In genomic region chr20:50724112-50724724, GRCh38 we compare ENCODE assay signal across 14 cellular contexts. TPM values are rescaled to one million over a fixed set of nuclear protein-coding genes. Genes with fewer than 3 reads are reported as not detected.
DNase-seq lines count a peak whose midpoint lies in the region; ATAC-seq, FAIRE-seq and TF ChIP-seq lines count a peak whose summit lies in the region.
"Had no signal": no experiment of that assay in that cellular context is flagged by ENCODE, and none has a peak within 500 bp of the region (broad histone marks: within the 10 kb centered on the region; RNA-seq: fewer than 3 reads in every experiment).

No MANE protein-coding gene starts in this region.

- no TSS peak for BruUV-seq in K562 (replicated peaks; lab: Mats Ljungman, UMichigan)

- H3K4me3 ChIP-seq in cardiac muscle cell (no peak overlapping the region), K562 (no peak overlapping the region), muscle layer of colon (ENCODE audit: low read depth in 1 of 2, low read length in 2 of 2) (no peak overlapping the region), thyroid gland (replicated peaks in 1 of 3) (no peak overlapping the region)

- H3K36me3 ChIP-seq in cardiac muscle cell (no peaks in the 10 kb centered on the region), K562 (ENCODE audit: control insufficient read depth, insufficient read depth, low read length) (no peaks in the 10 kb centered on the region), muscle layer of colon (ENCODE audit: insufficient read depth, low read length) (no peaks in the 10 kb centered on the region), thyroid gland (no peaks in the 10 kb centered on the region)

- POLR2A ChIA-PET in K562 (lab: Yijun Ruan, JAX), result interaction anchor here (1.0 to 1.4 kb wide), 4 partner anchors 9 to 85 kb away, joined by 3 to 8 read pairs (median 4); no protein-coding TSS in a partner anchor

- H3K9me3 ChIP-seq in cardiac muscle cell (ENCODE audit: low read depth), result no peaks in the 10 kb centered on the region
- H3K9me3 ChIP-seq in K562 (replicated peaks; ENCODE audit: control insufficient read depth, insufficient read depth, low read depth, low read length), result no peaks in the 10 kb centered on the region
- H3K9me3 ChIP-seq in muscle layer of colon (ENCODE audit: low read length), result no peaks in the 10 kb centered on the region
- no peaks in the 10 kb centered on the region for H3K9me3 ChIP-seq in thyroid gland

- no peak for FAIRE-seq in K562 (lab: Jason Lieb, UNC)

- intact Hi-C loops in Right ventricle myocardium superior (cut with DNase I), result no loop called here
- intact Hi-C loops in K562 (cut with micrococcal nuclease), result no loop called here
- intact Hi-C loops in thyroid gland (cut with DNase I), result no loop called here

- peak overlapping the region in 1 of 2 experiments; percentile 38; a peak in 2 of 4 replicates for H3K9ac ChIP-seq in K562 (ENCODE audit: insufficient read depth in 1 of 2, low read depth in 2 of 2, low read length in 2 of 2)
- H3K9ac ChIP-seq in muscle layer of colon (ENCODE audit: low read length), result no peak overlapping the region

- H3K79me2 ChIP-seq in K562 (ENCODE audit: control insufficient read depth, insufficient read depth, low read length), result no peaks in the 10 kb centered on the region

- no peaks in the 10 kb centered on the region for H4K20me1 ChIP-seq in K562 (replicated peaks; ENCODE audit: control insufficient read depth, insufficient read depth, low read length)

- WGBS in K562 (ENCODE audit: insufficient coverage, low coverage, missing lambda C conversion rate), result 75% methylated on average over 7 of the region's 7 CpGs
- 62 to 64% methylated on average over 7 of the region's 7 CpGs for WGBS in thyroid gland, 2 donors

- no peak for TF ChIP-seq CTCF in cardiac muscle cell (IDR thresholded peaks at IDR 0.05; ENCODE audit: low read depth, low read length)
- TF ChIP-seq CTCF in K562 (IDR thresholded peaks at IDR 0.05 in 2 of 3, conservative IDR thresholded peaks at IDR 0.05 in 1 of 3; ENCODE audit: insufficient read depth in 2 of 3, low read depth in 1 of 3, low read length in 3 of 3), result no peak
- TF ChIP-seq CTCF in thyroid gland (IDR thresholded peaks at IDR 0.05), result no peak

- H3K4me1 ChIP-seq in cardiac muscle cell (ENCODE audit: low read depth), result peaks cover 34% of the 10 kb centered on the region
- peaks cover 29 to 47% of the 10 kb centered on the region in 2 experiments; a peak in 4 of 5 replicates for H3K4me1 ChIP-seq in K562 (replicated peaks in 1 of 2; ENCODE audit: control insufficient read depth in 2 of 2, insufficient read depth in 2 of 2, low read length in 2 of 2)
- peaks cover 6% of the 10 kb centered on the region for H3K4me1 ChIP-seq in muscle layer of colon (ENCODE audit: insufficient read depth, low read length)
- peaks cover 13 to 24% of the 10 kb centered on the region in 2 donors for H3K4me1 ChIP-seq in thyroid gland

- H3K27ac ChIP-seq in cardiac muscle cell, result peak overlapping the region; percentile 98
- peak overlapping the region; percentile 70; the same call in 2 of the 3 replicates for H3K27ac ChIP-seq in K562 (ENCODE audit: extremely low read depth, low read depth, low read length)
- peak overlapping the region; percentile 27 for H3K27ac ChIP-seq in muscle layer of colon (ENCODE audit: low read depth, low read length)
- H3K27ac ChIP-seq in thyroid gland, result peak overlapping the region in 2 of 3 donors; percentile 11 to 15

- no peak for TF ChIP-seq POLR2A in K562 (conservative IDR thresholded peaks at IDR 0.05)
- TF ChIP-seq POLR2A in thyroid gland (IDR thresholded peaks at IDR 0.05), result no peak

- no peak for ATAC-seq in Right ventricle myocardium superior (ENCODE audit: poor library complexity)
- peak; percentile 3; the same call in 1 of the 3 replicates for ATAC-seq in K562
- no peak for ATAC-seq in HG03280 (IDR thresholded peaks at IDR 0.05; ENCODE audit: unreplicated experiment)
- no peak for ATAC-seq in HG03378 (IDR thresholded peaks at IDR 0.05; ENCODE audit: unreplicated experiment)
- ATAC-seq: activated CD8-positive, alpha-beta T cell treated with anti-CD3 and anti-CD28 coated beads, Interleukin-2, amount 10 ng/mL, durations not matched to agents 7 days and 5 days; naive thymus-derived CD8-positive, alpha-beta T cell had no signal

- CTCF ChIA-PET in K562 (lab: Yijun Ruan, JAX; ENCODE audit: low intra/inter-chr PET ratio), result no interaction called here

- H2AFZ ChIP-seq in K562 (ENCODE audit: low read depth, low read length), result peak overlapping the region; percentile 66

- no peak for TF ChIP-seq EP300 in K562 (IDR thresholded peaks at IDR 0.05; ENCODE audit: low read length)

- H3K4me2 ChIP-seq in K562 (ENCODE audit: insufficient read depth, low read length), result peak overlapping the region; percentile 65

- H3K27me3 ChIP-seq in cardiac muscle cell (no peaks in the 10 kb centered on the region), K562 (ENCODE audit: control insufficient read depth in 2 of 2, insufficient read depth in 2 of 2, low read length in 2 of 2) (no peaks in the 10 kb centered on the region), muscle layer of colon (ENCODE audit: control insufficient read depth in 1 of 2, insufficient read depth in 2 of 2, low read length in 2 of 2) (no peaks in the 10 kb centered on the region), thyroid gland (no peaks in the 10 kb centered on the region)

- DNase-seq in cardiac muscle cell (ENCODE audit: low read depth in 1 of 2, low spot score in 1 of 2), result no peak
- DNase-seq in Right ventricle myocardium superior, result no peak
- DNase-seq in K562 (ENCODE audit: extremely low read depth in 1 of 4, low spot score in 3 of 4), result no peak
- peak in 1 of 2 donors; percentile 15 for DNase-seq in thyroid gland
- DNase-seq in NCI-H187 treated with DMSO at 0.1 percent for 48 hours (lab: John Stamatoyannopoulos, UW), result no peak
- DNase-seq: activated CD8-positive, alpha-beta T cell treated with anti-CD3 and anti-CD28 coated beads, Interleukin-2, amount 10 ng/mL, durations not matched to agents 7 days and 5 days; activated gamma-delta T cell treated with Interleukin-2 at 50 U/mL for 16 hours; cerebellar nuclear complex; naive thymus-derived CD8-positive, alpha-beta T cell; NCI-H2171 treated with DMSO at 0.1 percent for 48 hours had no signal

- no peaks in the 10 kb centered on the region for H3K9me1 ChIP-seq in K562 (ENCODE audit: control insufficient read depth, insufficient read depth, low read length)

- in situ Hi-C loops in K562 (cut with MboI), result no loop called here

- no peak for TF ChIP-seq RAD21 in K562 (CRISPR knock-in tag; conservative IDR thresholded peaks at IDR 0.05 in 1 of 2, IDR thresholded peaks at IDR 0.05 in 1 of 2)

TF ChIP-seq in K562, 482 proteins besides CTCF, POLR2A, EP300 and RAD21 (continues in another document):
- TF ChIP-seq RBM22 (IDR thresholded peaks at IDR 0.05; ENCODE audit: low read depth, low read length, poor library complexity, severe bottlenecking), result no peak

RNA-seq across cellular contexts. Expression of gene PARD6B, which starts 7.2 kb away (rescaled TPM):
- 15.5 and 20.0 TPM in 2 replicates for total RNA-seq in cardiac muscle cell
- polyA plus RNA-seq in cardiac muscle cell, result 10.2 and 20.4 TPM in 2 replicates
- total RNA-seq in Right ventricle myocardium superior, result 4.7 TPM
- 9.8 and 24.9 TPM in 2 replicates for total RNA-seq in K562 (2011; cell fraction: chromatin; rRNA removed; ENCODE audit: low replicate concordance)
- 5.3 and 6.2 TPM in 2 replicates for total RNA-seq in K562 (2011; cell fraction: nucleolus; rRNA removed)
- 12.7 and 15.3 TPM in 2 replicates for total RNA-seq in K562 (2011; cell fraction: nucleoplasm; rRNA removed)
- total RNA-seq in K562 (2014; rRNA removed), result 5.5 and 5.9 TPM in 2 replicates
- total RNA-seq in K562 (2014; rRNA removed; fragmentation: Illumina TruSeq; extraction: Trizol), result 10.4 and 12.7 TPM in 2 replicates
- 9.0 and 9.8 TPM in 2 replicates for total RNA-seq in K562 (2015; rRNA removed; fragmentation: Illumina TruSeq; extraction: Trizol)
- 12.0 and 12.3 TPM in 2 replicates for total RNA-seq in K562 (2021)
- polyA plus RNA-seq in K562 (2011; rRNA removed), result 4.5 and 5.3 TPM in 2 replicates
- polyA plus RNA-seq in K562 (2011; cell fraction: cytosol; rRNA removed), result 1.5 and 2.7 TPM in 2 replicates
- 1.9 and 2.6 TPM in 2 replicates for polyA plus RNA-seq in K562 (2011; cell fraction: nucleus; rRNA removed)
- 0.96 and 1.2 TPM in 2 replicates for polyA plus RNA-seq in K562 (2012)
- polyA plus RNA-seq in K562 (2014; fragmentation: Illumina TruSeq; extraction: Trizol), result 1.7 and 2.5 TPM in 2 replicates
- polyA plus RNA-seq in K562 (2014; fragmentation: Nextera tagmentation; extraction: Ambion mirVana), result 1 to 10 TPM; 2.7 to 7.4 TPM
- 2.5 and 2.6 TPM in 2 replicates for polyA plus RNA-seq in K562 (2014; rRNA removed)
- 10.1 and 10.3 TPM in 2 replicates for polyA minus RNA-seq in K562 (2011; rRNA and poly(A)+ RNA removed)
- polyA minus RNA-seq in K562 (2011; cell fraction: cytosol; rRNA and poly(A)+ RNA removed), result 5.6 and 5.7 TPM in 2 replicates
- 2.2 and 3.1 TPM in 2 replicates for polyA minus RNA-seq in K562 (2011; cell fraction: nucleus; rRNA and poly(A)+ RNA removed)
- total RNA-seq in thyroid gland, result 10 to 100 TPM; 14.3 to 18.1 (median 17.7) TPM

RNA-seq across cellular contexts. Expression of gene RIPOR3, which starts 32.9 kb away (rescaled TPM):
- total RNA-seq in cardiac muscle cell (3.0 and 3.8 TPM in 2 replicates), Right ventricle myocardium superior (8.1 TPM), K562 (2014; rRNA removed) (22.3 and 28.3 TPM in 2 replicates), K562 (2014; rRNA removed; fragmentation: Illumina TruSeq; extraction: Trizol) (9.2 and 15.5 TPM in 2 replicates), K562 (2015; rRNA removed; fragmentation: Illumina TruSeq; extraction: Trizol) (12.8 and 13.3 TPM in 2 replicates), K562 (2021) (43.3 and 46.1 TPM in 2 replicates), thyroid gland (10 to 100 TPM in 1 of 4 donors, 1 to 10 TPM in 3; 6.2 to 23.9 (median 9.5) TPM)
- polyA plus RNA-seq in cardiac muscle cell (0.91 and 4.8 TPM in 2 replicates), K562 (2011; rRNA removed) (48.8 and 65.1 TPM in 2 replicates), K562 (2014; fragmentation: Illumina TruSeq; extraction: Trizol) (21.4 and 23.4 TPM in 2 replicates), K562 (2014; fragmentation: Nextera tagmentation; extraction: Ambion mirVana) (1 to 10 TPM; 3.3 to 3.8 TPM), K562 (2014; rRNA removed) (62.7 and 66.4 TPM in 2 replicates)
- 220 and 451 TPM in 2 replicates for total RNA-seq in K562 (2011; cell fraction: chromatin; rRNA removed; ENCODE audit: low replicate concordance)
- total RNA-seq in K562 (2011; cell fraction: nucleolus; rRNA removed), result 258 and 278 TPM in 2 replicates
- 187 and 217 TPM in 2 replicates for total RNA-seq in K562 (2011; cell fraction: nucleoplasm; rRNA removed)
- 23.4 and 24.4 TPM in 2 replicates for polyA plus RNA-seq in K562 (2011; cell fraction: cytosol; rRNA removed)
- 468 and 642 TPM in 2 replicates for polyA plus RNA-seq in K562 (2011; cell fraction: nucleus; rRNA removed)
- 23.3 and 29.2 TPM in 2 replicates for polyA plus RNA-seq in K562 (2012)
- 12.5 and 15.4 TPM in 2 replicates for polyA minus RNA-seq in K562 (2011; rRNA and poly(A)+ RNA removed)
- polyA minus RNA-seq in K562 (2011; cell fraction: cytosol; rRNA and poly(A)+ RNA removed), result 15.8 and 20.2 TPM in 2 replicates
- polyA minus RNA-seq in K562 (2011; cell fraction: nucleus; rRNA and poly(A)+ RNA removed), result 65.3 and 73.8 TPM in 2 replicates
- total RNA-seq: activated CD8-positive, alpha-beta T cell treated with anti-CD3 and anti-CD28 coated beads, Interleukin-2, amount 10 ng/mL, durations not matched to agents 7 days and 5 days; naive thymus-derived CD8-positive, alpha-beta T cell; T-helper 2 cell treated with Interferon-gamma antibody and Interleukin-4, amounts not matched to agents 100 ng/mL and 5 ng/mL, for 36 hours had no signal

Comparison
In these comparisons a context has a peak if more than half of its experiments do, and no peak if none do; other contexts are left out.
1. H3K27ac ChIP-seq: peak in every context shown above with its lines; median percentile 98 in cardiac muscle cell; 70 in K562; 27 in muscle layer of colon; 13 in thyroid gland.